Comparison of ENCODE assay signal across 21 cellular contexts in the genomic region with DNA sequence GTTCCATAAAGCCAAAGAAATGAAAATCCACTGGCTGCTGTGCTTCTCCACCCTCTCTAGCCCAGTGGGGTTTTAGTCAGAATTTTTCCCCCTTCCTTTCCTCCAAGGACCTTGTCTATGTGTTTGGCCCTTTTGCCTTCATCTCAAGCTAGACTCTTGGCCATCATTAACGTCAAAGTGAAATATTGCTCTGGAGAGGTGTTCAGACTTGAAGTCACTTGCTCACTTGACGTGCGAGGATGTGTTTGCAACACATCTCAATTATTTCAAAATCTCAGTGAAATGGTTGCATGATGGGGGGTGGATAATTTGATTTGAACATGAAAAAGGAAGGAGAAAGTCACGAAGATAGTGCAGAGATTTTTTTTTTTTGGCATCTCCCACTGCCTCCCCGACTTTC. TPM values are rescaled to one million over a fixed set of nuclear protein-coding genes. Genes with fewer than 3 reads are reported as not detected.
A peak's percentile ranks its signal among the peaks of the same experiment; 100 is the strongest.
DNase-seq lines count a peak whose midpoint lies in the region; ATAC-seq, FAIRE-seq and TF ChIP-seq lines count a peak whose summit lies in the region.
"Had no signal": no experiment of that assay in that cellular context is flagged by ENCODE, and none has a peak within 500 bp of the region (broad histone marks: within the 10 kb centered on the region; RNA-seq: fewer than 3 reads in every experiment).

No MANE protein-coding gene starts in this region.

- no TSS peak for BruUV-seq in IMR-90 (replicated peaks; lab: Mats Ljungman, UMichigan)

- no peak overlapping the region for H4K91ac ChIP-seq in IMR-90 (ENCODE audit: insufficient read depth, low read depth, low read length)

- H3K36me3 ChIP-seq in IMR-90 (ENCODE audit: control insufficient read depth, insufficient read depth, low read length) (no peaks in the 10 kb centered on the region), ascending aorta (peaks cover 0 to 10% of the 10 kb centered on the region in 2 donors), esophagus (ENCODE audit: control insufficient read depth in 2 of 2, insufficient read depth in 2 of 2, low read length in 1 of 2) (no peaks in the 10 kb centered on the region)
- H3K36me3 ChIP-seq: HAP-1 had no signal

- in situ Hi-C loops in IMR-90 (cut with MboI; ENCODE audit: low sequenced_read_pairs): no loop called here

- no peak for TF ChIP-seq POLR2A in IMR-90 (IDR thresholded peaks at IDR 0.05; ENCODE audit: low read depth, low read length)

- no peak overlapping the region for H2BK20ac ChIP-seq in IMR-90 (ENCODE audit: low read depth, low read length)

- H2AK5ac ChIP-seq in IMR-90 (ENCODE audit: low read depth, low read length): peak overlapping the region; percentile 62

- peak overlapping the region; percentile 44; the same call in 1 of the 2 replicates for H3K23ac ChIP-seq in IMR-90 (ENCODE audit: low read depth, low read length)

- H3K18ac ChIP-seq in IMR-90 (ENCODE audit: low read depth, low read length): no peak overlapping the region

- H3K4me3 ChIP-seq in IMR-90 (ENCODE audit: insufficient read depth, low read depth, low read length) (no peak overlapping the region), ascending aorta (no peak overlapping the region), esophagus (ENCODE audit: low read depth in 1 of 2, low read length in 2 of 2) (no peak overlapping the region), skin epidermis (no peak overlapping the region)
- H3K4me3 ChIP-seq: HAP-1 had no signal

- H2BK120ac ChIP-seq in IMR-90 (ENCODE audit: low read depth, low read length): peak overlapping the region; percentile 88

- H2BK5ac ChIP-seq in IMR-90 (ENCODE audit: low read depth, low read length, poor library complexity, severe bottlenecking): no peak overlapping the region

- no peak for FAIRE-seq in frontal cortex (lab: Jason Lieb, UNC)

- no peaks in the 10 kb centered on the region for H3K27me3 ChIP-seq in IMR-90 (ENCODE audit: control insufficient read depth, insufficient read depth, low read length)
- H3K27me3 ChIP-seq in ascending aorta: no peaks in the 10 kb centered on the region
- no peaks in the 10 kb centered on the region for H3K27me3 ChIP-seq in esophagus (ENCODE audit: control insufficient read depth in 1 of 2, insufficient read depth in 2 of 2, low read length in 2 of 2)

- DNase-seq in IMR-90: no peak
- DNase-seq in ascending aorta (ENCODE audit: low spot score in 2 of 2): no peak
- no peak for DNase-seq in NCI-H1694 (lab: John Stamatoyannopoulos, UW)
- DNase-seq in frontal cortex (ENCODE audit: low spot score in 2 of 2): no peak
- DNase-seq in GM10266 (ENCODE audit: extremely low spot score): no peak
- DNase-seq: activated CD4-positive, alpha-beta T cell treated with anti-CD3 and anti-CD28 coated beads, Interleukin-2, amount 50 U/mL, for 48 hours; activated CD4-positive, CD25-positive, alpha-beta regulatory T cell; activated CD8-positive, alpha-beta memory T cell treated with anti-CD3 and anti-CD28 coated beads, Interleukin-2, amount 50 U/mL, for 48 hours; mesenchymal stem cell; MM.1S; naive B cell; NCI-H1417 treated with DMSO at 0.1 percent for 48 hours; NCI-H510A; NK-92 treated with Interleukin-12 subunit alpha and Interleukin-12 subunit beta, amount 100 ng/mL, for 24 hours; right cardiac atrium; RPMI8226; SW 1271 had no signal

- WGBS in IMR-90 (ENCODE audit: extremely low coverage in 2 of 2, insufficient read length in 1 of 2), 2 experiments: no CpG with 5 or more reads among the region's 5 CpGs
- WGBS in esophagus, 2 donors: 48 to 64% methylated on average over 5 of the region's 5 CpGs

- H3K27ac ChIP-seq in IMR-90 (ENCODE audit: insufficient read depth, low read length): no peak overlapping the region
- peak overlapping the region; percentile 31 to 65 for H3K27ac ChIP-seq in ascending aorta
- peak overlapping the region; percentile 65 to 66 for H3K27ac ChIP-seq in esophagus (ENCODE audit: low read depth in 2 of 2, low read length in 1 of 2)
- H3K27ac ChIP-seq in skin epidermis: peak overlapping the region in 14 of 21 experiments; percentile 12 to 78 (median 36)

- POLR2A ChIA-PET in IMR-90 (lab: Charles Lee; ENCODE audit: unreplicated experiment): no interaction called here

- H3K14ac ChIP-seq in IMR-90 (replicated peaks; ENCODE audit: low read depth, low read length): 0 out of 2 replicates have a peak overlapping the region, but pooled peaks have one; percentile 59

- H2BK15ac ChIP-seq in IMR-90 (ENCODE audit: low read depth, low read length): no peak overlapping the region

- intact Hi-C loops in IMR-90 (cut with micrococcal nuclease): no loop called here
- intact Hi-C loops in ascending aorta (cut with DNase I): no loop called here

- CTCF ChIA-PET in IMR-90 (lab: Yijun Ruan, JAX): interaction anchor here (0.7 kb wide), 3 partner anchors 114 to 147 kb away, joined by 3 to 4 read pairs (median 3); no protein-coding TSS in a partner anchor

- no peak overlapping the region for H2AK9ac ChIP-seq in IMR-90 (replicated peaks; ENCODE audit: low read depth, low read length, poor library complexity)

- TF ChIP-seq CTCF in IMR-90 (conservative IDR thresholded peaks at IDR 0.05; ENCODE audit: low read depth, low read length) (no peak), ascending aorta (IDR thresholded peaks at IDR 0.05) (no peak), GM10266 (IDR thresholded peaks at IDR 0.05; ENCODE audit: control insufficient read depth, insufficient read depth, low read depth, missing control alignments) (no peak)

- H3K9ac ChIP-seq in IMR-90 (ENCODE audit: low read depth, low read length): no peak overlapping the region

- peak overlapping the region; percentile 56 for H3K4ac ChIP-seq in IMR-90 (ENCODE audit: low read depth, low read length)

- H2AFZ ChIP-seq in IMR-90 (replicated peaks; ENCODE audit: low read length, poor library complexity): no peak overlapping the region

- H3K9me1 ChIP-seq in IMR-90 (ENCODE audit: insufficient read depth, low read length): peaks cover 6% of the 10 kb centered on the region; the same call in 1 of the 2 replicates

- H3K4me2 ChIP-seq in IMR-90 (ENCODE audit: low read depth, low read length): no peak overlapping the region

- H4K5ac ChIP-seq in IMR-90 (ENCODE audit: low read depth, low read length): no peak overlapping the region

- H4K8ac ChIP-seq in IMR-90 (ENCODE audit: low read depth in 2 of 2, low read length in 2 of 2): peak overlapping the region in 1 of 2 experiments; percentile 15; a peak in 1 of 4 replicates

- ATAC-seq in IMR-90 (ENCODE audit: low read depth): no peak
- ATAC-seq in GM19397 (IDR thresholded peaks at IDR 0.05; ENCODE audit: unreplicated experiment): no peak

- no peak for TF ChIP-seq RAD21 in IMR-90 (IDR thresholded peaks at IDR 0.05; ENCODE audit: low read length)

- peaks cover 0 to 5% of the 10 kb centered on the region in 2 experiments; a peak in 1 of 4 replicates for H3K79me1 ChIP-seq in IMR-90 (ENCODE audit: low read depth in 1 of 2, low read length in 2 of 2)

- dilution Hi-C loops in IMR-90 (cut with HindIII; ENCODE audit: low sequenced_read_pairs, unreplicated experiment): no loop called here

- peaks cover 12% of the 10 kb centered on the region for H3K4me1 ChIP-seq in IMR-90 (ENCODE audit: control insufficient read depth, insufficient read depth, low read length)
- peaks cover 7 to 27% of the 10 kb centered on the region in 2 donors for H3K4me1 ChIP-seq in ascending aorta
- no peaks in the 10 kb centered on the region for H3K4me1 ChIP-seq in esophagus (ENCODE audit: control insufficient read depth in 2 of 2, insufficient read depth in 2 of 2, low read length in 1 of 2)

- no peaks in the 10 kb centered on the region for H4K20me1 ChIP-seq in IMR-90 (ENCODE audit: insufficient read depth, low read length)

- H3K56ac ChIP-seq in IMR-90 (ENCODE audit: extremely low read depth, insufficient read depth, low read length): no peak overlapping the region

- H3K9me3 ChIP-seq in IMR-90 (ENCODE audit: control insufficient read depth, insufficient read depth, low read length): no peaks in the 10 kb centered on the region
- peaks cover 0 to 4% of the 10 kb centered on the region in 2 donors for H3K9me3 ChIP-seq in ascending aorta
- no peaks in the 10 kb centered on the region for H3K9me3 ChIP-seq in esophagus (ENCODE audit: control insufficient read depth in 2 of 2, insufficient read depth in 1 of 2, low read depth in 1 of 2, low read length in 1 of 2)
- H3K9me3 ChIP-seq: HAP-1 had no signal

TF ChIP-seq in IMR-90, 13 proteins besides CTCF, POLR2A, EP300 and RAD21:
- no peak for TF ChIP-seq MXI1 (IDR thresholded peaks at IDR 0.05; ENCODE audit: borderline replicate concordance, low read depth, low read length)
- TF ChIP-seq RFX5 (IDR thresholded peaks at IDR 0.05; ENCODE audit: low read depth, low read length): no peak
- TF ChIP-seq, protein P1, sequence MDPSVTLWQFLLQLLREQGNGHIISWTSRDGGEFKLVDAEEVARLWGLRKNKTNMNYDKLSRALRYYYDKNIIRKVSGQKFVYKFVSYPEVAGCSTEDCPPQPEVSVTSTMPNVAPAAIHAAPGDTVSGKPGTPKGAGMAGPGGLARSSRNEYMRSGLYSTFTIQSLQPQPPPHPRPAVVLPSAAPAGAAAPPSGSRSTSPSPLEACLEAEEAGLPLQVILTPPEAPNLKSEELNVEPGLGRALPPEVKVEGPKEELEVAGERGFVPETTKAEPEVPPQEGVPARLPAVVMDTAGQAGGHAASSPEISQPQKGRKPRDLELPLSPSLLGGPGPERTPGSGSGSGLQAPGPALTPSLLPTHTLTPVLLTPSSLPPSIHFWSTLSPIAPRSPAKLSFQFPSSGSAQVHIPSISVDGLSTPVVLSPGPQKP (IDR thresholded peaks at IDR 0.05; ENCODE audit: borderline replicate concordance, low read depth, low read length): no peak
- TF ChIP-seq BHLHE40 (IDR thresholded peaks at IDR 0.05; ENCODE audit: low read depth, low read length): no peak
- no peak for TF ChIP-seq RCOR1 (IDR thresholded peaks at IDR 0.05; ENCODE audit: insufficient replicate concordance, low read length)
- TF ChIP-seq CHD1 (IDR thresholded peaks at IDR 0.05; ENCODE audit: low read depth, low read length): no peak
- no peak for TF ChIP-seq SMC3 (IDR thresholded peaks at IDR 0.05; ENCODE audit: low read depth, low read length)

RNA-seq across cellular contexts. Expression of gene EVA1C, which starts 13.6 kb away (rescaled TPM):
- 0.72 and 0.83 TPM in 2 replicates for total RNA-seq in IMR-90 (2012; rRNA removed)
- polyA plus RNA-seq in IMR-90 (2012; rRNA removed): 1.1 and 1.3 TPM in 2 replicates
- 0.85 and 1.1 TPM in 2 replicates for polyA plus RNA-seq in IMR-90 (2012; cell fraction: cytosol; rRNA removed)
- polyA plus RNA-seq in IMR-90 (2012; cell fraction: nucleus; rRNA removed; ENCODE audit: low replicate concordance): 1.2 and 1.5 TPM in 2 replicates
- 147 TPM for total RNA-seq in ascending aorta
- polyA plus RNA-seq in esophagus: 10 to 100 TPM; 18.3 to 21.1 TPM
- 2.4 TPM for total RNA-seq in frontal cortex

RNA-seq across cellular contexts. Expression of gene URB1, which starts 33.3 kb away (rescaled TPM):
- total RNA-seq in IMR-90 (2012; rRNA removed): 12.7 and 14.2 TPM in 2 replicates
- polyA plus RNA-seq in IMR-90 (2012; rRNA removed): 9.2 and 9.7 TPM in 2 replicates
- polyA plus RNA-seq in IMR-90 (2012; cell fraction: cytosol; rRNA removed): 3.4 and 4.1 TPM in 2 replicates
- 12.4 and 16.0 TPM in 2 replicates for polyA plus RNA-seq in IMR-90 (2012; cell fraction: nucleus; rRNA removed; ENCODE audit: low replicate concordance)
- total RNA-seq in ascending aorta: 35.4 TPM
- 1 to 10 TPM; 4.6 to 5.5 TPM for polyA plus RNA-seq in esophagus
- total RNA-seq in frontal cortex: 14.3 TPM

Comparison
In these comparisons a context has a peak if more than half of its experiments do, and no peak if none do; other contexts are left out.
1. RNA of gene EVA1C, which starts 13.6 kb away (total RNA-seq): 147 TPM in ascending aorta (single experiment); 2.4 TPM in frontal cortex (single experiment) and 0.72 to 0.83 TPM in IMR-90; every median in the first group is over 10 times any median in the second.